8 cellular contexts compared by ENCODE assay signal in the genomic region with DNA sequence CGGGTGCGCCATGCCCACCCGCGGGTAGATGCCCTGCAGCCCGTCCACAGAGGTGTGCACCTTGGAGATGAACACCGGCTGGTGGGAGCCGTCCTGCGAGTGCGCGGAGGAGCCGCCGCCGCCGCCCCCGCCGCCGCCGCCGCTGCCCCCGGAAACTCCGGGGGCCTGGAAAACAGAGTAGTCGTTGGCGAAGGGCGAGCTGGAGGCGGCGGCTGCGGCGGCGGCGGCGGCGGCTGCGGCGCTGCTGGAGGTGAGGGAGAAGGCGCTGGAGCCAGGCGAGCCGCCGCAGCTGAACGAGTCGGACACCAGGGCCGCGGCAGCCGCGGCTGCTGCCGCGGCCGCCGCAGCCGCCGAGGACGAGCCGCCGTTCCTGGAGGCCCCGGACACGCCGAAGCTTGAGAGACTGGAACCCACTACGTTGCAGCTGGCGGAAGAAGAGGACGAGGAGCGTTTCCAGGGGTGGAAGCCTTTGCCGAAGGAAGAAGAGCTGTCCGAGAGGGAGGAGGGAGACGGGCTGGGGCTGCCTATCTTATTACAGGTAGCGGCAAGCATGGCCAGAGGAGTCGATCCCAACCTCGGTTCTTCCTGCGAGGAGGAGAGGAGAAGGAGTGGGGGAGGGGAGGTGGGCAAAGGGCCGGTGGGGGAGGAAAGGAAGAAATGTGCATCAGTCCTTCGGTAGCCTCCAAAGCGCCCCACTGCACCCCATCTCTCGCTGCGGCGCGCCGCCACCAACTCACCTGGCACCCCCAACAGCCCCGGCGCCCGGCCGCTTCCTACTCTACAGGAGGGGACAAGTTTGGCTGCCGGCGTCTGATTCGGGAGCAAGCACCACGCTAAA. TPM values are rescaled to one million over a fixed set of nuclear protein-coding genes. Genes with fewer than 3 reads are reported as not detected.
DNase-seq lines count a peak whose midpoint lies in the region; ATAC-seq and TF ChIP-seq lines count a peak whose summit lies in the region.

No MANE protein-coding gene starts in this region.

- H3K4me1 ChIP-seq in mammary epithelial cell (ENCODE audit: insufficient read depth, low read length) (peaks cover 16% of the 10 kb centered on the region), mucosa of rectum (ENCODE audit: control insufficient read depth in 2 of 2, insufficient read depth in 2 of 2, low read length in 2 of 2) (peaks cover 5 to 6% of the 10 kb centered on the region in 2 donors)

- peak; percentile 91 for DNase-seq in DMS53 (lab: John Stamatoyannopoulos, UW)
- DNase-seq in NB4 (ENCODE audit: low read depth): no peak
- DNase-seq in mammary epithelial cell: peak; percentile 48
- no peak for DNase-seq in stimulated activated CD4-positive, alpha-beta T cell treated with anti-CD3 and anti-CD28 coated beads, Interleukin-4, amount 100 ng/mL, for 4 hours

- no peak overlapping the region for H3K27ac ChIP-seq in mammary epithelial cell (ENCODE audit: insufficient read depth, low read depth, low read length)
- H3K27ac ChIP-seq in mucosa of rectum (ENCODE audit: low read depth in 2 of 2, low read length in 2 of 2): no peak overlapping the region

- no peaks in the 10 kb centered on the region for H3K79me2 ChIP-seq in mammary epithelial cell (ENCODE audit: insufficient read depth, low read length)

- no peaks in the 10 kb centered on the region for H4K20me1 ChIP-seq in mammary epithelial cell (ENCODE audit: insufficient read depth, low read length)

- H3K36me3 ChIP-seq in mammary epithelial cell (ENCODE audit: insufficient read depth, low read length) (no peaks in the 10 kb centered on the region), mucosa of rectum (ENCODE audit: control insufficient read depth in 2 of 2, insufficient read depth in 2 of 2, low read length in 2 of 2) (no peaks in the 10 kb centered on the region)

- in situ Hi-C loops in mammary epithelial cell (cut with MboI; ENCODE audit: low sequenced_read_pairs in 2 of 2): loop anchor here in 1 of 2 donors (25.0 kb wide), 2 partner anchors 202 to 727 kb away; no protein-coding TSS in a partner anchor

- ATAC-seq in HG02610 (IDR thresholded peaks at IDR 0.05; ENCODE audit: unreplicated experiment) (no peak), HG02938 (IDR thresholded peaks at IDR 0.05; ENCODE audit: unreplicated experiment) (no peak), GM21723 (IDR thresholded peaks at IDR 0.05; ENCODE audit: unreplicated experiment) (no peak)

- no TSS peak for BruUV-seq in mammary epithelial cell (replicated peaks; lab: Mats Ljungman, UMichigan)

- H3K4me2 ChIP-seq in mammary epithelial cell (ENCODE audit: insufficient read depth, low read depth, low read length): peak overlapping the region; percentile 93

- peaks cover 10% of the 10 kb centered on the region for H3K27me3 ChIP-seq in mammary epithelial cell (ENCODE audit: insufficient read depth, low read length)
- H3K27me3 ChIP-seq in mucosa of rectum (ENCODE audit: control insufficient read depth in 2 of 2, insufficient read depth in 2 of 2, low read length in 2 of 2): peaks cover 77 to 79% of the 10 kb centered on the region in 2 donors

- H3K9ac ChIP-seq in mammary epithelial cell (ENCODE audit: insufficient read depth, low read length): no peak overlapping the region
- H3K9ac ChIP-seq in mucosa of rectum (ENCODE audit: low read depth in 1 of 2, low read length in 2 of 2): no peak overlapping the region

- dilution Hi-C loops in mammary epithelial cell (cut with HindIII; ENCODE audit: low sequenced_read_pairs): loop anchor here (25.0 kb wide), 1 partner anchor 727 kb away; no protein-coding TSS in a partner anchor

- TF ChIP-seq POLR2A in NB4 (IDR thresholded peaks at IDR 0.05; ENCODE audit: extremely low read depth, insufficient read length): no peak

- no peaks in the 10 kb centered on the region for H3K9me3 ChIP-seq in mammary epithelial cell (replicated peaks; ENCODE audit: insufficient read depth, low read length)
- H3K9me3 ChIP-seq in mucosa of rectum (ENCODE audit: control insufficient read depth in 2 of 2, low read length in 2 of 2): no peaks in the 10 kb centered on the region

- H3K4me3 ChIP-seq in NB4 (ENCODE audit: low read depth, low read length) (peak overlapping the region; percentile 58), mammary epithelial cell (replicated peaks in 1 of 3; ENCODE audit: insufficient read depth in 1 of 3, low read depth in 2 of 3, low read length in 3 of 3) (peak overlapping the region; percentile 48 to 52 (median 49)), mucosa of rectum (ENCODE audit: low read length in 2 of 2) (peak overlapping the region; percentile 40 to 50)

- CTCF ChIA-PET in mammary epithelial cell (lab: Charles Lee; ENCODE audit: low non-redundant PET): no interaction called here

- H2AFZ ChIP-seq in mammary epithelial cell (ENCODE audit: low read depth, low read length): peak overlapping the region; percentile 69

- no peak for TF ChIP-seq CTCF in NB4 (IDR thresholded peaks at IDR 0.05; ENCODE audit: low read depth, low read length)
- TF ChIP-seq CTCF in mammary epithelial cell (conservative IDR thresholded peaks at IDR 0.05 in 1 of 2, IDR thresholded peaks at IDR 0.05 in 1 of 2; ENCODE audit: extremely low read depth in 1 of 2, insufficient read depth in 1 of 2, low read depth in 1 of 2, low read length in 2 of 2): no peak

- 11% methylated on average over 28 of the region's 83 CpGs for WGBS in mammary epithelial cell (ENCODE audit: low coverage, missing lambda C conversion rate)

- intact Hi-C loops in mammary epithelial cell (cut with micrococcal nuclease): loop anchor here (1.0 to 10.0 kb wide), 4 partner anchors 49 to 642 kb away; a partner anchor contains a TSS

RNA-seq across cellular contexts. Expression of a gene that starts 1.3 kb away (rescaled TPM):
- under 1 TPM in 1 of 2 donors, not detected in 1; 0.21 TPM for total RNA-seq in mammary epithelial cell
- 0.10 TPM for polyA plus RNA-seq in mammary epithelial cell
- polyA minus RNA-seq in mammary epithelial cell: not detected

Comparison
In these comparisons a context has a peak if more than half of its experiments do, and no peak if none do; other contexts are left out.
1. DNase-seq: peak in DMS53 (single experiment) and mammary epithelial cell (single experiment); none in NB4 (single experiment) and stimulated activated CD4-positive, alpha-beta T cell treated with anti-CD3 and anti-CD28 coated beads, Interleukin-4, amount 100 ng/mL, for 4 hours (0 of 2).
2. Peak in every context shown above with its lines, with median percentiles within 50 percentile points of each other: H3K4me3 ChIP-seq.